13 cellular contexts compared by ENCODE assay signal in the genomic region with DNA sequence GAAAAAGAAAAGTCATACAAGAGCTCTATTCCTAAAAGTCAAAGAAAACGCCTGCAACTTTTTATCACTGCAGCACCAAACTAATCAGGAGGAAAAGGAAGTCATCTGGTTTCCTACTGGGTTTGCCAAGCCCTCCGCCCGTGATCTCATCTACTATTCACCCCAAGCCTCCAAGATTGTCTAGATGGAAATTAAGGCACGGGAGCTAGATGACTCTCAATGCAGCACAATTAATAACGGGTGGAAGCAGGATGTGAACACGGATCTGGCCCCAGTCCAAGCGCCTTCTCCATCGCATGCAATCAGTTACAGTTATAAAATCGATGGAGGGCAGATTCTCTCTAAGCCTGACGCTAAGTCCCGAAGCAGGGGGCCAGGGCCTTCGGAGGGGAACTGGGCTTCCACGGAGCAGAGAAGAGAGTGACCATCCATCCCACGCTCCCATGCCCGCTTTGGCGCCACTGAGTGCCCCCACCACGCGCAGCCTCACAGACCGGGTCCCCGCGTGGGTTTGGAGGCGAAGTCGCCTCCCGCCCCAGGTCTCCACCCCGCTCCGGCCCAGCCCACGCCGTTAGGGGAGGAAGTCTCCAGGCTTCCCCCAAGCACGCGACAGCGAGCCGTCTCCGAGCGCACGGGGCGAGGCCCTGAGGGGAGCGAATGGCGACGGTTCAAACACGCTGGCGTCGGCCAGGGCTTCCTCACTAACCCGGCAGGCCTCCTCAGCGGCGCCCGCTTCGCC. TPM values are rescaled to one million over a fixed set of nuclear protein-coding genes. Genes with fewer than 3 reads are reported as not detected.
DNase-seq lines count a peak whose midpoint lies in the region; ATAC-seq and TF ChIP-seq lines count a peak whose summit lies in the region.
"Had no signal": no experiment of that assay in that cellular context is flagged by ENCODE, and none has a peak within 500 bp of the region (broad histone marks: within the 10 kb centered on the region; RNA-seq: fewer than 3 reads in every experiment).

No MANE protein-coding gene starts in this region.

- H3K4me1 Mint-ChIP-seq in activated naive CD8-positive, alpha-beta T cell (ENCODE audit: low read depth) = peaks cover 31% of the 10 kb centered on the region
- H3K4me1 Mint-ChIP-seq in activated naive CD8-positive, alpha-beta T cell treated with anti-CD3 and anti-CD28 coated beads, Interleukin-2, amount 50 U/mL, for 24 hours = peaks cover 30% of the 10 kb centered on the region
- H3K4me1 Mint-ChIP-seq in effector memory CD8-positive, alpha-beta T cell (ENCODE audit: low read depth in 2 of 2) = peaks cover 23 to 26% of the 10 kb centered on the region in 2 donors

- peaks cover 34% of the 10 kb centered on the region for H3K36me3 ChIP-seq in NT2/D1 (ENCODE audit: insufficient read depth, insufficient read length, low read length)
- peaks cover 0 to 7% of the 10 kb centered on the region in 2 donors for H3K36me3 ChIP-seq in psoas muscle (ENCODE audit: insufficient read depth in 1 of 2, low read depth in 1 of 2)

- intact Hi-C loops in psoas muscle (cut with DNase I) = loop anchor here in 1 of 2 donors (10.0 kb wide), 1 partner anchor 313 kb away; no protein-coding TSS in a partner anchor

- no peak for DNase-seq in activated naive CD8-positive, alpha-beta T cell treated with anti-CD3 and anti-CD28 coated beads, Interleukin-2, amount 50 U/mL, for 24 hours
- no peak for DNase-seq in NT2/D1 (ENCODE audit: low read depth, low spot score)
- DNase-seq in effector memory CD8-positive, alpha-beta T cell = no peak
- DNase-seq in psoas muscle = peak; percentile 33 to 61
- DNase-seq in midbrain (lab: John Stamatoyannopoulos, UW) = no peak
- DNase-seq in glomerular visceral epithelial cell (ENCODE audit: extremely low spot score) = no peak
- DNase-seq: esophagus squamous epithelium, NCI-H1105, NCI-H226, SW 1271 had no signal

- H3K27me3 ChIP-seq in NT2/D1 (ENCODE audit: insufficient read depth, insufficient read length) (no peaks in the 10 kb centered on the region), psoas muscle (ENCODE audit: insufficient read depth in 3 of 3, low read length in 2 of 3) (no peaks in the 10 kb centered on the region)
- H3K27me3 ChIP-seq: esophagus squamous epithelium had no signal

- H3K4me3 ChIP-seq in NT2/D1 (ENCODE audit: insufficient read length, low read depth) (no peak overlapping the region), psoas muscle (no peak overlapping the region)
- H3K4me3 ChIP-seq: coronary artery had no signal

- 71 to 82% (median 80%) methylated on average over 45 to 47 of the region's 47 CpGs for WGBS in psoas muscle, 3 donors

- H3K36me3 Mint-ChIP-seq in activated naive CD8-positive, alpha-beta T cell = peaks cover 6% of the 10 kb centered on the region
- H3K36me3 Mint-ChIP-seq in activated naive CD8-positive, alpha-beta T cell treated with anti-CD3 and anti-CD28 coated beads, Interleukin-2, amount 50 U/mL, for 24 hours (ENCODE audit: low read depth) = peaks cover 24% of the 10 kb centered on the region
- H3K36me3 Mint-ChIP-seq in effector memory CD8-positive, alpha-beta T cell (ENCODE audit: insufficient read depth) = peaks cover 21% of the 10 kb centered on the region

- no peak overlapping the region for H3K27ac ChIP-seq in psoas muscle
- H3K27ac ChIP-seq: coronary artery had no signal

- no peak for TF ChIP-seq CTCF in psoas muscle (IDR thresholded peaks at IDR 0.05)

- H3K4me1 ChIP-seq in NT2/D1 (ENCODE audit: insufficient read depth, insufficient read length) = no peaks in the 10 kb centered on the region
- peaks cover 12% of the 10 kb centered on the region for H3K4me1 ChIP-seq in psoas muscle

- H3K4me3 Mint-ChIP-seq in activated naive CD8-positive, alpha-beta T cell = peak overlapping the region; percentile 30
- no peak overlapping the region for H3K4me3 Mint-ChIP-seq in activated naive CD8-positive, alpha-beta T cell treated with anti-CD3 and anti-CD28 coated beads, Interleukin-2, amount 50 U/mL, for 24 hours
- no peak overlapping the region for H3K4me3 Mint-ChIP-seq in effector memory CD8-positive, alpha-beta T cell

- H3K9me3 ChIP-seq in NT2/D1 (ENCODE audit: insufficient read depth, low read length) = no peaks in the 10 kb centered on the region
- H3K9me3 ChIP-seq in psoas muscle = no peaks in the 10 kb centered on the region
- H3K9me3 ChIP-seq: esophagus squamous epithelium had no signal

- peak overlapping the region; percentile 7 for H3K9ac ChIP-seq in NT2/D1 (ENCODE audit: insufficient read length, low read depth)

- H3K27ac Mint-ChIP-seq in activated naive CD8-positive, alpha-beta T cell = peak overlapping the region; percentile 16
- H3K27ac Mint-ChIP-seq in activated naive CD8-positive, alpha-beta T cell treated with anti-CD3 and anti-CD28 coated beads, Interleukin-2, amount 50 U/mL, for 24 hours = no peak overlapping the region
- H3K27ac Mint-ChIP-seq in effector memory CD8-positive, alpha-beta T cell = peak overlapping the region; percentile 44 to 60

- no peak for ATAC-seq in activated naive CD8-positive, alpha-beta T cell treated with anti-CD3 and anti-CD28 coated beads, Interleukin-2, amount 50 U/mL, for 24 hours
- no peak for ATAC-seq in effector memory CD8-positive, alpha-beta T cell (replicated peaks)
- ATAC-seq in psoas muscle = no peak
- no peak for ATAC-seq in HG03520 (IDR thresholded peaks at IDR 0.05; ENCODE audit: unreplicated experiment)

- no peaks in the 10 kb centered on the region for H3K9me3 Mint-ChIP-seq in activated naive CD8-positive, alpha-beta T cell (ENCODE audit: low read depth)
- H3K9me3 Mint-ChIP-seq in activated naive CD8-positive, alpha-beta T cell treated with anti-CD3 and anti-CD28 coated beads, Interleukin-2, amount 50 U/mL, for 24 hours = no peaks in the 10 kb centered on the region
- no peaks in the 10 kb centered on the region for H3K9me3 Mint-ChIP-seq in effector memory CD8-positive, alpha-beta T cell

- no peaks in the 10 kb centered on the region for H3K27me3 Mint-ChIP-seq in activated naive CD8-positive, alpha-beta T cell
- no peaks in the 10 kb centered on the region for H3K27me3 Mint-ChIP-seq in activated naive CD8-positive, alpha-beta T cell treated with anti-CD3 and anti-CD28 coated beads, Interleukin-2, amount 50 U/mL, for 24 hours
- H3K27me3 Mint-ChIP-seq in effector memory CD8-positive, alpha-beta T cell = no peaks in the 10 kb centered on the region

RNA-seq across cellular contexts. Expression of gene HSF2BP, which starts 1.8 kb away (rescaled TPM):
- under 1 TPM in 3 of 4 donors, not detected in 1; 0.16 to 0.23 (median 0.19) TPM for total RNA-seq in psoas muscle
- polyA plus RNA-seq in psoas muscle = 1 to 10 TPM in 1 of 3 donors, under 1 TPM in 2; 0.32 to 1.7 (median 0.35) TPM

RNA-seq across cellular contexts. Expression of gene RRP1B, which starts 1.8 kb away (rescaled TPM):
- 10 to 100 TPM; 14.4 to 21.6 (median 18.1) TPM for total RNA-seq in psoas muscle
- 10 to 100 TPM in 2 of 3 donors, 1 to 10 TPM in 1; 6.0 to 21.2 (median 20.2) TPM for polyA plus RNA-seq in psoas muscle

Comparison
In these comparisons a context has a peak if more than half of its experiments do, and no peak if none do; other contexts are left out.
1. DNase-seq: peak in psoas muscle (2 of 2); none in activated naive CD8-positive, alpha-beta T cell treated with anti-CD3 and anti-CD28 coated beads, Interleukin-2, amount 50 U/mL, for 24 hours (single experiment), NT2/D1 (single experiment), effector memory CD8-positive, alpha-beta T cell (0 of 3), midbrain (single experiment) and glomerular visceral epithelial cell (single experiment).